1 cellular context compared by ENCODE assay signal in genomic region chr20:31879143-31879987, GRCh38.
TF ChIP-seq lines count a peak whose summit lies in the region.

No MANE protein-coding gene starts in this region.

TF ChIP-seq in K562, 482 proteins besides CTCF, POLR2A, EP300 and RAD21 (continued from another document and continues in another):
- TF ChIP-seq PREB (CRISPR knock-in tag; IDR thresholded peaks at IDR 0.05), result 0 out of 2 replicates have a peak, but pooled peaks have one; percentile 72
- TF ChIP-seq MXD1 (CRISPR knock-in tag; IDR thresholded peaks at IDR 0.05; ENCODE audit: borderline replicate concordance, poor library complexity, severe bottlenecking), result peak; percentile 85
- TF ChIP-seq CREB5 (CRISPR knock-in tag; IDR thresholded peaks at IDR 0.05), result no peak
- no peak for TF ChIP-seq ZMIZ1 (IDR thresholded peaks at IDR 0.05; ENCODE audit: low read depth in 2 of 2, low read length in 2 of 2)
- TF ChIP-seq ZSCAN29 (IDR thresholded peaks at IDR 0.05), result no peak
- peak; percentile 56; the same call in 1 of the 2 replicates for TF ChIP-seq CTBP1 (IDR thresholded peaks at IDR 0.05; ENCODE audit: borderline replicate concordance)
- no peak for TF ChIP-seq ZNF740 (CRISPR knock-in tag; IDR thresholded peaks at IDR 0.05)
- no peak for TF ChIP-seq ZNF740 (tag; IDR thresholded peaks at IDR 0.05)
- no peak for TF ChIP-seq GTF3C2 (IDR thresholded peaks at IDR 0.05; ENCODE audit: borderline replicate concordance, extremely low read depth, insufficient read length)
- TF ChIP-seq DNMT1 (IDR thresholded peaks at IDR 0.05), result no peak
- TF ChIP-seq HDAC1 (IDR thresholded peaks at IDR 0.05), result peak in 1 of 2 experiments; percentile 99; a peak in 2 of 4 replicates
- peak in 1 of 2 experiments; percentile 57; a peak in 1 of 4 replicates for TF ChIP-seq KDM4B (IDR thresholded peaks at IDR 0.05; ENCODE audit: borderline replicate concordance in 2 of 2, low read depth in 1 of 2)
- no peak for TF ChIP-seq NELFE (IDR thresholded peaks at IDR 0.05; ENCODE audit: insufficient read depth, insufficient read length)
- TF ChIP-seq STAG1 (CRISPR knock-in tag; IDR thresholded peaks at IDR 0.05; ENCODE audit: borderline replicate concordance), result no peak
- TF ChIP-seq USF2 (CRISPR knock-in tag; IDR thresholded peaks at IDR 0.05), result peak; percentile 38; the same call in 1 of the 2 replicates
- no peak for TF ChIP-seq GTF2E2 (tag; IDR thresholded peaks at IDR 0.05)
- TF ChIP-seq HNRNPL (IDR thresholded peaks at IDR 0.05; ENCODE audit: low read depth, low read length), result no peak
- no peak for TF ChIP-seq CBX5 (IDR thresholded peaks at IDR 0.05; ENCODE audit: borderline replicate concordance, low read depth)
- no peak for TF ChIP-seq CEBPB (tag; IDR thresholded peaks at IDR 0.05)
- peak; percentile 98 for TF ChIP-seq NKRF (IDR thresholded peaks at IDR 0.05; ENCODE audit: borderline replicate concordance)
- TF ChIP-seq MAZ (CRISPR knock-in tag; conservative IDR thresholded peaks at IDR 0.05 in 1 of 2, IDR thresholded peaks at IDR 0.05 in 1 of 2), result peak in 1 of 2 experiments; percentile 58; a peak in 3 of 4 replicates
- no peak for TF ChIP-seq GTF2B (IDR thresholded peaks at IDR 0.05; ENCODE audit: extremely low read depth, insufficient read length)
- no peak for TF ChIP-seq NFE2 (IDR thresholded peaks at IDR 0.05; ENCODE audit: low read depth)
- no peak for TF ChIP-seq TGIF2 (CRISPR knock-in tag; IDR thresholded peaks at IDR 0.05)
- 0 out of 2 replicates have a peak, but pooled peaks have one; percentile 58 for TF ChIP-seq ERF (CRISPR knock-in tag; IDR thresholded peaks at IDR 0.05)
- no peak for TF ChIP-seq HDAC3 (IDR thresholded peaks at IDR 0.05; ENCODE audit: borderline replicate concordance, partially characterized antibody)
- TF ChIP-seq POU5F1 (IDR thresholded peaks at IDR 0.05; ENCODE audit: borderline replicate concordance, low read depth, low read length, partially characterized antibody), result no peak
- TF ChIP-seq SIX5 (IDR thresholded peaks at IDR 0.05; ENCODE audit: borderline replicate concordance in 1 of 2, insufficient read depth in 1 of 2, low read depth in 1 of 2, low read length in 2 of 2), result no peak
- TF ChIP-seq SP1 (CRISPR knock-in tag; IDR thresholded peaks at IDR 0.05), result peak; percentile 37; the same call in 1 of the 2 replicates
- TF ChIP-seq LEF1 (IDR thresholded peaks at IDR 0.05), result peak; percentile 37; the same call in 1 of the 2 replicates
- TF ChIP-seq ZNF668 (CRISPR knock-in tag; IDR thresholded peaks at IDR 0.05), result no peak
- no peak for TF ChIP-seq SAFB2 (IDR thresholded peaks at IDR 0.05; ENCODE audit: borderline replicate concordance, low read depth, low read length, severe bottlenecking)
- TF ChIP-seq SIN3A (IDR thresholded peaks at IDR 0.05; ENCODE audit: borderline replicate concordance in 2 of 2, control insufficient read depth in 1 of 2, low read depth in 2 of 2, low read length in 2 of 2), result peak; percentile 93 to 99
- TF ChIP-seq CXXC5 (CRISPR knock-in tag; IDR thresholded peaks at IDR 0.05), result peak; percentile 89
- no peak for TF ChIP-seq ZNF445 (CRISPR knock-in tag; IDR thresholded peaks at IDR 0.05; ENCODE audit: low read depth)
- no peak for TF ChIP-seq ZNF324 (CRISPR knock-in tag; IDR thresholded peaks at IDR 0.05)
- TF ChIP-seq ILF3 (IDR thresholded peaks at IDR 0.05; ENCODE audit: borderline replicate concordance), result no peak
- TF ChIP-seq CSDE1 (IDR thresholded peaks at IDR 0.05), result peak in 1 of 2 experiments; percentile 90; a peak in 2 of 4 replicates
